Comparison of ENCODE assay signal across 35 cellular contexts in genomic region chr13:60044321-60044720, GRCh38.
DNase-seq lines count a peak whose midpoint lies in the region; ATAC-seq, FAIRE-seq and TF ChIP-seq lines count a peak whose summit lies in the region.
"Had no signal": no experiment of that assay in that cellular context is flagged by ENCODE, and none has a peak within 500 bp of the region (broad histone marks: within the 10 kb centered on the region; RNA-seq: fewer than 3 reads in every experiment).

No MANE protein-coding gene starts in this region.

- intact Hi-C loops in A673 (cut with micrococcal nuclease; ENCODE audit: unreplicated experiment) = no loop called here

- POLR2A ChIA-PET in A673 (lab: Charles Lee; ENCODE audit: low non-redundant PET) = no interaction called here

- FAIRE-seq in G401.6 (lab: Jason Lieb, UNC) = peak; percentile 3
- FAIRE-seq: A204.1, A549, D721Med had no signal

- no peaks in the 10 kb centered on the region for H3K9me3 ChIP-seq in A673 (ENCODE audit: low read depth, low read length, poor library complexity, severe bottlenecking)
- H3K9me3 ChIP-seq: A549, BE2C, Caco-2 had no signal

- CTCF ChIA-PET in A673 (lab: Charles Lee) = no interaction called here

- peak overlapping the region; percentile 71 for H3K27ac ChIP-seq in A673 (ENCODE audit: low read depth, low read length, poor library complexity, severe bottlenecking)
- H3K27ac ChIP-seq: 22Rv1; A549; BLaER1; BLaER1 treated with 17β-estradiol and CSF1 and Interleukin-3, amounts not matched to agents 10 nM and 100 nM; C4-2B had no signal

- no peak for TF ChIP-seq CTCF in A673 (conservative IDR thresholded peaks at IDR 0.05; ENCODE audit: low read depth, low read length)

- no peak for ATAC-seq in GM18511 (IDR thresholded peaks at IDR 0.05; ENCODE audit: unreplicated experiment)
- ATAC-seq: A549; CD8-positive, alpha-beta T cell had no signal

- in situ Hi-C loops in SK-MEL-5 (cut with HindIII; ENCODE audit: low pct_unique_long_range_greater_than_20kb, low sequenced_read_pairs) = no loop called here

- no TSS peak for BruUV-seq in A673 (replicated peaks; lab: Mats Ljungman, UMichigan)

- no peaks in the 10 kb centered on the region for H3K27me3 ChIP-seq in A673 (replicated peaks; ENCODE audit: insufficient read depth, low read depth, low read length, poor library complexity)
- H3K27me3 ChIP-seq in H7 (ENCODE audit: control insufficient read depth, insufficient read depth, low read length) = no peaks in the 10 kb centered on the region
- H3K27me3 ChIP-seq: BE2C; BLaER1; BLaER1 treated with 17β-estradiol and CSF1 and Interleukin-3, amounts not matched to agents 10 nM and 100 nM had no signal

- H3K36me3 ChIP-seq in A673 (ENCODE audit: insufficient read depth, low read length, poor library complexity, severe bottlenecking) (peaks cover 19% of the 10 kb centered on the region), H7 (replicated peaks; ENCODE audit: control insufficient read depth, insufficient read depth, low read length) (no peaks in the 10 kb centered on the region)
- H3K36me3 ChIP-seq: BE2C had no signal

- peaks cover 43% of the 10 kb centered on the region for H3K4me1 ChIP-seq in A673 (ENCODE audit: insufficient read depth, low read length, poor library complexity, severe bottlenecking)
- H3K4me1 ChIP-seq: A549; BE2C; BLaER1; BLaER1 treated with 17β-estradiol and CSF1 and Interleukin-3, amounts not matched to agents 10 nM and 100 nM; Caco-2 had no signal

- no peak for DNase-seq in A673 (ENCODE audit: low spot score)
- peak; percentile 51 for DNase-seq in COLO829 (ENCODE audit: low spot score)
- peak; percentile 55 for DNase-seq in SK-MEL-5 (ENCODE audit: low read depth, low spot score)
- DNase-seq in H7 = no peak
- DNase-seq in activated T-cell treated with anti-CD3 and anti-CD28 coated beads, Interleukin-2, amount 50 U/mL, for 1 hour = no peak
- no peak for DNase-seq in OCI-M1 (lab: John Stamatoyannopoulos, UW)
- DNase-seq: 8988T; ACHN; AML-193; BE2C; C1 segment of cervical spinal cord; Caco-2; Calu3; CD4-positive, alpha-beta memory T cell; CD4-positive, alpha-beta T cell; CD4-positive, CD25-positive, alpha-beta regulatory T cell; CD8-positive, alpha-beta memory T cell; CD8-positive, alpha-beta T cell; COR-L47; DMS 273 treated with DMSO at 0.1 percent for 48 hours; DMS153; DMS53; DMS79; DMS79 treated with DMSO at 0.1 percent for 48 hours; DND-41; EL had no signal

- H3K4me3 ChIP-seq in A673 (ENCODE audit: low read depth, low read length, poor library complexity, severe bottlenecking) = no peak overlapping the region
- no peak overlapping the region for H3K4me3 ChIP-seq in H7 (ENCODE audit: insufficient read depth, low read depth, low read length)
- H3K4me3 ChIP-seq: A549; BLaER1; BLaER1 treated with 17β-estradiol and CSF1 and Interleukin-3, amounts not matched to agents 10 nM and 100 nM had no signal

Comparison
In these comparisons a context has a peak if more than half of its experiments do, and no peak if none do; other contexts are left out.
1. DNase-seq: peak in COLO829 (single experiment) and SK-MEL-5 (single experiment); none in A673 (single experiment), H7 (single experiment), activated T-cell treated with anti-CD3 and anti-CD28 coated beads, Interleukin-2, amount 50 U/mL, for 1 hour (single experiment) and OCI-M1 (single experiment).